17 cellular contexts compared by ENCODE assay signal in the genomic region with DNA sequence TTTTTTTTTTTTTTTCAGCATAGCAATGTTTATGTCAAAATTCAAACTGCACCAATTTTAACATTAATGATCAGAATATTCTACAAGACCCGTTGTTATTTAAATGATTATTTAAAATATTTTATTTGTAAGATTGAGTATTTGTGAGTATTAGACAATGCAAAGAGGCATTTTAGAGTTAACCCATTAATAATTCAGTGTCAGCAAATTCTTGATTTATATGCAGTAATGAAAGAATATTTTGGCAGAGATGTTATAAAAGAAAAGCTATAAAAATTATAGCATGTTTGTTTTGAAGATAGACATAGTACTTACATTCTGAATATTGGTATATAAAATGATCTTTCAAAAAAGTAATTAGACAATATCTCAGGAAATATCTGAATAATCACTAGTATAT.
A peak's percentile ranks its signal among the peaks of the same experiment; 100 is the strongest.
DNase-seq lines count a peak whose midpoint lies in the region; ATAC-seq, FAIRE-seq and TF ChIP-seq lines count a peak whose summit lies in the region.
"Had no signal": no experiment of that assay in that cellular context is flagged by ENCODE, and none has a peak within 500 bp of the region (broad histone marks: within the 10 kb centered on the region; RNA-seq: fewer than 3 reads in every experiment).

No MANE protein-coding gene starts in this region.

- H3K27me3 ChIP-seq in RWPE2 (ENCODE audit: insufficient read depth, poor library complexity, severe bottlenecking): no peaks in the 10 kb centered on the region
- H3K27me3 ChIP-seq in pancreas: no peaks in the 10 kb centered on the region
- H3K27me3 ChIP-seq: BLaER1 treated with 17β-estradiol and CSF1 and Interleukin-3, amounts not matched to agents 10 nM and 100 nM had no signal

- CTCF ChIA-PET in A549 (lab: Yijun Ruan, JAX): interaction anchor here (0.5 kb wide), 1 partner anchor 603 kb away, joined by 3 read pairs; no protein-coding TSS in a partner anchor

- 3% methylated on average over 1 of the region's 1 CpG for WGBS in A549 (ENCODE audit: missing lambda C conversion rate)
- 82 to 85% methylated on average over 1 of the region's 1 CpG for WGBS in pancreas, 2 donors

- TF ChIP-seq CTCF in A549 (IDR thresholded peaks at IDR 0.05) (no peak), RWPE2 (IDR thresholded peaks at IDR 0.05; ENCODE audit: poor library complexity, severe bottlenecking) (no peak), pancreas (IDR thresholded peaks at IDR 0.05) (no peak)

- POLR2A ChIA-PET in A549 (lab: Yijun Ruan, JAX): no interaction called here

- no peak for TF ChIP-seq POLR2A in A549 (IDR thresholded peaks at IDR 0.05; ENCODE audit: low read length)

- no peak for TF ChIP-seq EP300 in A549 (IDR thresholded peaks at IDR 0.05)

- FAIRE-seq in A549 (lab: Jason Lieb, UNC) (no peak), G401.6 (lab: Jason Lieb, UNC) (peak; percentile 39), pancreas (lab: Jason Lieb, UNC) (peak; percentile 32)
- FAIRE-seq: GM12878 had no signal

- DNase-seq in A549 (ENCODE audit: low read depth in 1 of 2, low spot score in 1 of 2) (no peak), RWPE2 (ENCODE audit: low spot score) (no peak), pancreas (no peak), NCI-H82 treated with DMSO at 0.1 percent for 48 hours (lab: John Stamatoyannopoulos, UW; ENCODE audit: unreplicated experiment) (no peak), NCI-H128 (lab: John Stamatoyannopoulos, UW; ENCODE audit: unreplicated experiment) (no peak)
- DNase-seq: Calu3; CD8-positive, alpha-beta T cell; DMS79 treated with DMSO at 0.1 percent for 48 hours; GOT3; H9; Karpas-422; KBM-7 had no signal

- H3K4me3 ChIP-seq in A549 (no peak overlapping the region), RWPE2 (ENCODE audit: severe bottlenecking) (no peak overlapping the region), pancreas (no peak overlapping the region)
- H3K4me3 ChIP-seq: BLaER1 treated with 17β-estradiol and CSF1 and Interleukin-3, amounts not matched to agents 10 nM and 100 nM; GM12878 had no signal

- H3K4me1 ChIP-seq in A549 (no peaks in the 10 kb centered on the region), RWPE2 (ENCODE audit: insufficient read depth, poor library complexity, severe bottlenecking) (peaks cover 19% of the 10 kb centered on the region), pancreas (no peaks in the 10 kb centered on the region)
- H3K4me1 ChIP-seq: BLaER1 treated with 17β-estradiol and CSF1 and Interleukin-3, amounts not matched to agents 10 nM and 100 nM had no signal

- H3K4me2 ChIP-seq in A549: no peak overlapping the region
- H3K4me2 ChIP-seq: BLaER1 treated with 17β-estradiol and CSF1 and Interleukin-3, amounts not matched to agents 10 nM and 100 nM had no signal

- H3K9me3 ChIP-seq in A549 (no peaks in the 10 kb centered on the region), RWPE2 (ENCODE audit: severe bottlenecking) (no peaks in the 10 kb centered on the region), pancreas (no peaks in the 10 kb centered on the region)
- H3K9me3 ChIP-seq: BLaER1 treated with 17β-estradiol and CSF1 and Interleukin-3, amounts not matched to agents 10 nM and 100 nM had no signal

- intact Hi-C loops in pancreas (cut with DNase I): no loop called here

- ATAC-seq in A549: no peak
- no peak for ATAC-seq in RWPE2 (ENCODE audit: low read depth)
- no peak for ATAC-seq in pancreas
- ATAC-seq in HG02763 (IDR thresholded peaks at IDR 0.05; ENCODE audit: unreplicated experiment): no peak
- ATAC-seq in HG03045 (IDR thresholded peaks at IDR 0.05; ENCODE audit: unreplicated experiment): no peak
- ATAC-seq: CD8-positive, alpha-beta T cell; GM12878 had no signal

- H3K36me3 ChIP-seq in RWPE2 (ENCODE audit: low read depth) (no peaks in the 10 kb centered on the region), pancreas (no peaks in the 10 kb centered on the region)
- H3K36me3 ChIP-seq: BLaER1 treated with 17β-estradiol and CSF1 and Interleukin-3, amounts not matched to agents 10 nM and 100 nM had no signal

- no peak overlapping the region for H3K27ac ChIP-seq in A549
- H3K27ac ChIP-seq in RWPE2 (ENCODE audit: poor library complexity, severe bottlenecking): peak overlapping the region; percentile 51
- H3K27ac ChIP-seq in pancreas: no peak overlapping the region
- H3K27ac ChIP-seq: BLaER1 treated with 17β-estradiol and CSF1 and Interleukin-3, amounts not matched to agents 10 nM and 100 nM had no signal

- TF ChIP-seq RAD21 in A549 (conservative IDR thresholded peaks at IDR 0.05 in 1 of 2, IDR thresholded peaks at IDR 0.05 in 1 of 2): no peak

TF ChIP-seq in A549, 52 proteins besides CTCF, POLR2A, EP300 and RAD21:
- TF ChIP-seq GATA3 (IDR thresholded peaks at IDR 0.05; ENCODE audit: borderline replicate concordance): no peak
- peak; percentile 53 for TF ChIP-seq MAFK (IDR thresholded peaks at IDR 0.05; ENCODE audit: partially characterized antibody)
